Comparison of ENCODE assay signal across 1 cellular context in genomic region chr17:4744999-4745969, GRCh38.
A peak's percentile ranks its signal among the peaks of the same experiment; 100 is the strongest.
TF ChIP-seq lines count a peak whose summit lies in the region.

No MANE protein-coding gene starts in this region.

TF ChIP-seq in HEK293, 187 proteins besides CTCF, POLR2A, EP300 and RAD21 (continued from another document):
- 0 out of 2 replicates have a peak, but pooled peaks have one; percentile 13 for TF ChIP-seq ZNF692 (tag by site-specific recombination; IDR thresholded peaks at IDR 0.05)
- no peak for TF ChIP-seq ZSCAN18 (tag by site-specific recombination; IDR thresholded peaks at IDR 0.05)
